Comparison of ENCODE assay signal across 29 cellular contexts in genomic region chr9:118446962-118447490, GRCh38.
"Had no signal": no experiment of that assay in that cellular context is flagged by ENCODE, and none has a peak within 500 bp of the region (broad histone marks: within the 10 kb centered on the region; RNA-seq: fewer than 3 reads in every experiment).

No MANE protein-coding gene starts in this region.

- ATAC-seq: activated naive CD4-positive, alpha-beta T cell treated with anti-CD3 and anti-CD28 coated beads, Interleukin-2, amount 50 U/mL, for 72 hours; activated T-cell treated with anti-CD3 and anti-CD28 coated beads, Interleukin-2, amount 50 U/mL, for 4 hours; activated T-helper 17 cell treated with anti-CD3 and anti-CD28 coated beads, Interleukin-2, amount 50 U/mL, for 72 hours; gastrocnemius medialis; left cardiac atrium; left ventricle myocardium superior; sciatic nerve; stimulated activated effector memory CD8-positive, alpha-beta T cell treated with anti-CD3 and anti-CD28 coated beads, Interleukin-12 subunit alpha, Interleukin-12 subunit beta, amount 100 ng/mL, for 72 hours had no signal

- H3K4me3 Mint-ChIP-seq: activated CD4-positive, alpha-beta memory T cell treated with anti-CD3 and anti-CD28 coated beads, Interleukin-2, amount 10 ng/mL, durations not matched to agents 7 days and 5 days; activated CD4-positive, alpha-beta T cell treated with anti-CD3 and anti-CD28 coated beads, Interleukin-2, amount 10 ng/mL, durations not matched to agents 24 days and 14 days; activated T-cell treated with anti-CD3 and anti-CD28 coated beads, Interleukin-2, amount 50 U/mL, for 4 hours; activated T-helper 17 cell treated with anti-CD3 and anti-CD28 coated beads, Interleukin-2, amount 50 U/mL, for 72 hours; mesothelial cell of epicardium; naive B cell; nephron progenitor cell; stimulated activated effector memory CD8-positive, alpha-beta T cell treated with anti-CD3 and anti-CD28 coated beads, Interleukin-12 subunit alpha, Interleukin-12 subunit beta, amount 100 ng/mL, for 72 hours; stimulated activated naive CD8-positive, alpha-beta T cell treated with anti-CD3 and anti-CD28 coated beads, Interleukin-15, Interleukin-2, amounts not matched to agents 100 ng/mL and 50 ng/mL, for 24 hours had no signal

- H3K27ac Mint-ChIP-seq: activated CD4-positive, alpha-beta memory T cell treated with anti-CD3 and anti-CD28 coated beads, Interleukin-2, amount 10 ng/mL, durations not matched to agents 7 days and 5 days; activated CD4-positive, alpha-beta T cell treated with anti-CD3 and anti-CD28 coated beads, Interleukin-2, amount 10 ng/mL, durations not matched to agents 24 days and 14 days; activated naive CD4-positive, alpha-beta T cell treated with anti-CD3 and anti-CD28 coated beads, Interleukin-2, amount 50 U/mL, for 72 hours; activated T-helper 17 cell treated with anti-CD3 and anti-CD28 coated beads, Interleukin-2, amount 50 U/mL, for 72 hours; mesothelial cell of epicardium; naive B cell; nephron progenitor cell; stimulated activated effector memory CD8-positive, alpha-beta T cell treated with anti-CD3 and anti-CD28 coated beads, Interleukin-12 subunit alpha, Interleukin-12 subunit beta, amount 100 ng/mL, for 72 hours; stimulated activated naive CD8-positive, alpha-beta T cell treated with anti-CD3 and anti-CD28 coated beads, Interleukin-15, Interleukin-2, amounts not matched to agents 100 ng/mL and 50 ng/mL, for 24 hours had no signal

- H3K27me3 Mint-ChIP-seq: activated CD4-positive, alpha-beta memory T cell treated with anti-CD3 and anti-CD28 coated beads, Interleukin-2, amount 10 ng/mL, durations not matched to agents 7 days and 5 days; activated CD4-positive, alpha-beta T cell treated with anti-CD3 and anti-CD28 coated beads, Interleukin-2, amount 10 ng/mL, durations not matched to agents 24 days and 14 days; activated T-helper 17 cell treated with anti-CD3 and anti-CD28 coated beads, Interleukin-2, amount 50 U/mL, for 72 hours; naive B cell; stimulated activated naive CD8-positive, alpha-beta T cell treated with anti-CD3 and anti-CD28 coated beads, Interleukin-15, Interleukin-2, amounts not matched to agents 100 ng/mL and 50 ng/mL, for 24 hours had no signal

- H3K4me1 Mint-ChIP-seq: activated CD4-positive, alpha-beta memory T cell treated with anti-CD3 and anti-CD28 coated beads, Interleukin-2, amount 10 ng/mL, durations not matched to agents 7 days and 5 days; activated CD4-positive, alpha-beta T cell treated with anti-CD3 and anti-CD28 coated beads, Interleukin-2, amount 10 ng/mL, durations not matched to agents 24 days and 14 days; activated T-helper 17 cell treated with anti-CD3 and anti-CD28 coated beads, Interleukin-2, amount 50 U/mL, for 72 hours; naive B cell; stimulated activated effector memory CD8-positive, alpha-beta T cell treated with anti-CD3 and anti-CD28 coated beads, Interleukin-12 subunit alpha, Interleukin-12 subunit beta, amount 100 ng/mL, for 72 hours had no signal

- H3K36me3 Mint-ChIP-seq: activated naive CD4-positive, alpha-beta T cell treated with anti-CD3 and anti-CD28 coated beads, Interleukin-2, amount 50 U/mL, for 72 hours; mesothelial cell of epicardium; naive B cell; stimulated activated effector memory CD8-positive, alpha-beta T cell treated with anti-CD3 and anti-CD28 coated beads, Interleukin-12 subunit alpha, Interleukin-12 subunit beta, amount 100 ng/mL, for 72 hours had no signal

- H3K9me3 Mint-ChIP-seq: activated CD4-positive, alpha-beta memory T cell treated with anti-CD3 and anti-CD28 coated beads, Interleukin-2, amount 10 ng/mL, durations not matched to agents 7 days and 5 days; activated CD4-positive, alpha-beta T cell treated with anti-CD3 and anti-CD28 coated beads, Interleukin-2, amount 10 ng/mL, durations not matched to agents 24 days and 14 days; activated naive CD4-positive, alpha-beta T cell treated with anti-CD3 and anti-CD28 coated beads, Interleukin-2, amount 50 U/mL, for 72 hours; activated T-cell treated with anti-CD3 and anti-CD28 coated beads, Interleukin-2, amount 50 U/mL, for 4 hours; activated T-helper 17 cell treated with anti-CD3 and anti-CD28 coated beads, Interleukin-2, amount 50 U/mL, for 72 hours; mesothelial cell of epicardium; naive B cell; nephron progenitor cell; stimulated activated effector memory CD8-positive, alpha-beta T cell treated with anti-CD3 and anti-CD28 coated beads, Interleukin-12 subunit alpha, Interleukin-12 subunit beta, amount 100 ng/mL, for 72 hours; stimulated activated naive CD8-positive, alpha-beta T cell treated with anti-CD3 and anti-CD28 coated beads, Interleukin-15, Interleukin-2, amounts not matched to agents 100 ng/mL and 50 ng/mL, for 24 hours had no signal

- DNase-seq: activated CD4-positive, alpha-beta memory T cell treated with anti-CD3 and anti-CD28 coated beads, Interleukin-2, amount 10 ng/mL, durations not matched to agents 7 days and 5 days; activated CD4-positive, alpha-beta T cell treated with anti-CD3 and anti-CD28 coated beads, Interleukin-2, amount 10 ng/mL, durations not matched to agents 24 days and 14 days; activated CD4-positive, CD25-positive, alpha-beta regulatory T cell treated with anti-CD3 and anti-CD28 coated beads, Interleukin-2, amount 50 U/mL, for 72 hours; activated CD8-positive, alpha-beta memory T cell treated with anti-CD3 and anti-CD28 coated beads, Interleukin-2, amount 50 U/mL, for 48 hours; activated naive CD4-positive, alpha-beta T cell; activated T-cell treated with anti-CD3 and anti-CD28 coated beads, Interleukin-2, amount 50 U/mL, for 4 hours; effector memory CD4-positive, alpha-beta T cell; erythroblast; gastrocnemius medialis; islet precursor cell; left cardiac atrium; left ventricle myocardium superior; mammary epithelial cell; naive B cell; nephron progenitor cell; ovary; retina; small intestine; stimulated activated CD4-positive, alpha-beta T cell treated with anti-CD3 and anti-CD28 coated beads, Interleukin-4, amount 100 ng/mL, for 24 hours; T1000; trophoblast cell; uterus; WERI-Rb-1 had no signal
